In the genomic region with DNA sequence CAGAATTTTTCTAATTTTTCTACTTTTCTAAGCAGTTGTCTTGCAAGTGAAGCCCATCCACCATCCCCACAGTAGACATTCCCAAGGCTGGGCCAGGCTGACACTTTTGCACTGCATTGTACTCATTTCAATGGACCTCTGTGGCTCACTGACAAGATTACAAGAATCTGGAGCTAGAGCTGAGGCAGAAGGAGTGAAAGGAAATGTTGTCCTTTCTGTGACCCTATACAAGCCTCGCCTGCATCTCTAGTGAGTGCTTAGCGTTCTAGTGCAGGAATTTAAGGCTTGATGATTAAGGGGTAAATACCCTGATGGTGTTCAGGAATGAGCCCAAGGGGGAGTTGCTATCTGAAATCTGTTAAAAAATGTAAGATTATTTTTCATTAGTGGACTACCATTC, we compare ENCODE assay signal across 20 cellular contexts.
"Had no signal": no experiment of that assay in that cellular context is flagged by ENCODE, and none has a peak within 500 bp of the region (broad histone marks: within the 10 kb centered on the region; RNA-seq: fewer than 3 reads in every experiment).

No MANE protein-coding gene starts in this region.

- H3K9me3 Mint-ChIP-seq: activated CD4-positive, alpha-beta memory T cell treated with anti-CD3 and anti-CD28 coated beads for 36 hours; effector memory CD8-positive, alpha-beta T cell; naive thymus-derived CD8-positive, alpha-beta T cell; stimulated activated naive B cell treated with anti-CD40 and anti-IgM and Interleukin-4, amounts not matched to agents 10 μg/mL and 1 μg/mL and 100 μg/mL, for 72 hours had no signal

- H3K27me3 Mint-ChIP-seq: activated CD4-positive, alpha-beta memory T cell treated with anti-CD3 and anti-CD28 coated beads for 36 hours; activated CD8-positive, alpha-beta memory T cell treated with anti-CD3 and anti-CD28 coated beads, Interleukin-2, amount 10 ng/mL, durations not matched to agents 7 days and 5 days; effector memory CD8-positive, alpha-beta T cell; naive thymus-derived CD8-positive, alpha-beta T cell; stimulated activated naive B cell treated with anti-CD40 and anti-IgM and Interleukin-4, amounts not matched to agents 10 μg/mL and 1 μg/mL and 100 μg/mL, for 72 hours had no signal

- H3K27me3 ChIP-seq: adrenal gland, gastroesophageal sphincter, heart right ventricle, thyroid gland, vagina had no signal

- DNase-seq: activated CD4-positive, alpha-beta memory T cell treated with anti-CD3 and anti-CD28 coated beads for 36 hours; activated CD4-positive, CD25-positive, alpha-beta regulatory T cell treated with anti-CD3 and anti-CD28 coated beads, Interleukin-2, amount 50 U/mL, for 72 hours; activated CD8-positive, alpha-beta memory T cell treated with anti-CD3 and anti-CD28 coated beads, Interleukin-2, amount 10 ng/mL, durations not matched to agents 7 days and 5 days; activated naive CD4-positive, alpha-beta T cell treated with anti-CD3 and anti-CD28 coated beads, Interleukin-2, amount 50 U/mL, for 16 hours; activated T-cell treated with anti-CD3 and anti-CD28 coated beads, Interleukin-2, amount 50 U/mL, for 1 hour; adrenal gland; dermis blood vessel endothelial cell; effector memory CD8-positive, alpha-beta T cell; heart right ventricle; islet precursor cell; mammary epithelial cell; naive thymus-derived CD8-positive, alpha-beta T cell; retina; stimulated activated CD4-positive, alpha-beta T cell treated with anti-CD3 and anti-CD28 coated beads, Interleukin-2, amount 100 ng/mL, for 48 hours; stimulated activated naive B cell treated with anti-CD40 and anti-IgM and Interleukin-4, amounts not matched to agents 10 μg/mL and 1 μg/mL and 100 μg/mL, for 72 hours; thyroid gland had no signal

- H3K4me3 ChIP-seq: adrenal gland, gastroesophageal sphincter, heart right ventricle, thyroid gland, vagina had no signal

- H3K36me3 ChIP-seq: neutrophil had no signal

- H3K4me3 Mint-ChIP-seq: activated CD4-positive, alpha-beta memory T cell treated with anti-CD3 and anti-CD28 coated beads for 36 hours; activated CD8-positive, alpha-beta memory T cell treated with anti-CD3 and anti-CD28 coated beads, Interleukin-2, amount 10 ng/mL, durations not matched to agents 7 days and 5 days; effector memory CD8-positive, alpha-beta T cell; naive thymus-derived CD8-positive, alpha-beta T cell; stimulated activated naive B cell treated with anti-CD40 and anti-IgM and Interleukin-4, amounts not matched to agents 10 μg/mL and 1 μg/mL and 100 μg/mL, for 72 hours had no signal

- H3K9me3 ChIP-seq: adrenal gland, gastroesophageal sphincter, heart right ventricle, neutrophil, thyroid gland, vagina had no signal

- H3K27ac Mint-ChIP-seq: activated CD4-positive, alpha-beta memory T cell treated with anti-CD3 and anti-CD28 coated beads for 36 hours; activated CD8-positive, alpha-beta memory T cell treated with anti-CD3 and anti-CD28 coated beads, Interleukin-2, amount 10 ng/mL, durations not matched to agents 7 days and 5 days; effector memory CD8-positive, alpha-beta T cell; naive thymus-derived CD8-positive, alpha-beta T cell; stimulated activated naive B cell treated with anti-CD40 and anti-IgM and Interleukin-4, amounts not matched to agents 10 μg/mL and 1 μg/mL and 100 μg/mL, for 72 hours had no signal

- ATAC-seq: activated CD8-positive, alpha-beta memory T cell treated with anti-CD3 and anti-CD28 coated beads, Interleukin-2, amount 10 ng/mL, durations not matched to agents 7 days and 5 days; effector memory CD8-positive, alpha-beta T cell; gastroesophageal sphincter; heart right ventricle; naive thymus-derived CD8-positive, alpha-beta T cell; stimulated activated naive B cell treated with anti-CD40 and anti-IgM and Interleukin-4, amounts not matched to agents 10 μg/mL and 1 μg/mL and 100 μg/mL, for 72 hours had no signal

- H3K27ac ChIP-seq: adrenal gland, epithelial cell of prostate, gastroesophageal sphincter, heart right ventricle, neutrophil, thyroid gland, vagina had no signal
